ENCODE assay signal across 15 cellular contexts in the genomic region with DNA sequence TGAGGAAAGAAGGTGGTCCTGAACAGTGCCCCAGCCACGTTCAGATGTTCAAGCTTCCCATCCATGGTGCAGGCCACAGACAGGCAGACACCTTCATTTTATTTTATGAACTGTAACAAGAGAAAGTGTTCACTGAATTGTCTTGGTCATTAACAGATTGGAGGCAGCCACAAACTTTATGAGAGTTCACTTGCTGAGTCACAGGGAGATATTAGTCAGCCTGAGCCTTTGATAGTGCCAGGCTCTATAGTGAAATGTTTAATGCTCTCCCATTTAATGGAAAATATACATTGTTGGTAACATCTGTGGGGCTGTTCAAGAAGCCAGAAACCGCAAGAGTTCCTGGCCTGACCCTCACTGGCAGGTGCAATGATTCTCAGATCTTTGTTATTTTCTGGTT.
DNase-seq lines count a peak whose midpoint lies in the region; ATAC-seq, FAIRE-seq and TF ChIP-seq lines count a peak whose summit lies in the region.
"Had no signal": no experiment of that assay in that cellular context is flagged by ENCODE, and none has a peak within 500 bp of the region (broad histone marks: within the 10 kb centered on the region; RNA-seq: fewer than 3 reads in every experiment).

No MANE protein-coding gene starts in this region.

- no peak overlapping the region for H3K4me3 Mint-ChIP-seq in stimulated activated naive CD8-positive, alpha-beta T cell treated with anti-CD3 and anti-CD28 coated beads, Interleukin-15, amount 100 ng/mL, for 72 hours
- H3K4me3 Mint-ChIP-seq: CD4-positive, alpha-beta memory T cell had no signal

- no peak for TF ChIP-seq CTCF in bronchial epithelial cell (IDR thresholded peaks at IDR 0.05; ENCODE audit: insufficient read depth, low read length, severe bottlenecking)

- no peaks in the 10 kb centered on the region for H3K36me3 ChIP-seq in MG63
- no peaks in the 10 kb centered on the region for H3K36me3 ChIP-seq in bronchial epithelial cell (ENCODE audit: control insufficient read depth, insufficient read depth, low read length)
- H3K36me3 ChIP-seq: BE2C, HAP-1 had no signal

- H3K4me3 ChIP-seq in MG63 = no peak overlapping the region
- no peak overlapping the region for H3K4me3 ChIP-seq in bronchial epithelial cell (ENCODE audit: low read depth, low read length)
- H3K4me3 ChIP-seq: HAP-1 had no signal

- H3K9me3 Mint-ChIP-seq in stimulated activated naive CD8-positive, alpha-beta T cell treated with anti-CD3 and anti-CD28 coated beads, Interleukin-15, amount 100 ng/mL, for 72 hours = no peaks in the 10 kb centered on the region

- H3K27ac Mint-ChIP-seq in stimulated activated naive CD8-positive, alpha-beta T cell treated with anti-CD3 and anti-CD28 coated beads, Interleukin-15, amount 100 ng/mL, for 72 hours = peak overlapping the region in 1 of 2 donors; percentile 42
- H3K27ac Mint-ChIP-seq: CD4-positive, alpha-beta memory T cell had no signal

- FAIRE-seq in bronchial epithelial cell (lab: Jason Lieb, UNC) = no peak
- FAIRE-seq: HTR-8/SVneo had no signal

- DNase-seq in stimulated activated naive CD8-positive, alpha-beta T cell treated with anti-CD3 and anti-CD28 coated beads, Interleukin-15, Interleukin-2, amounts not matched to agents 100 U/mL and 50 U/mL, for 24 hours = no peak
- DNase-seq in stimulated activated naive CD8-positive, alpha-beta T cell treated with anti-CD3 and anti-CD28 coated beads, Interleukin-15, amount 100 ng/mL, for 72 hours = no peak
- peak; percentile 17 for DNase-seq in MG63
- peak; percentile 12 for DNase-seq in bronchial epithelial cell (ENCODE audit: low read depth)
- DNase-seq in DMS53 treated with DMSO at 0.1 percent for 48 hours (lab: John Stamatoyannopoulos, UW; ENCODE audit: unreplicated experiment) = no peak
- DNase-seq: BE2C; CD4-positive, alpha-beta memory T cell; NCI-H1092 treated with DMSO at 0.1 percent for 48 hours; NCI-H1694 treated with DMSO at 0.1 percent for 48 hours; SK-N-SH had no signal

- no peaks in the 10 kb centered on the region for H3K9me3 ChIP-seq in MG63
- H3K9me3 ChIP-seq: BE2C, HAP-1, SK-N-SH had no signal

- peak; percentile 36 for ATAC-seq in stimulated activated naive CD8-positive, alpha-beta T cell treated with anti-CD3 and anti-CD28 coated beads, Interleukin-15, Interleukin-2, amounts not matched to agents 100 U/mL and 50 U/mL, for 24 hours
- ATAC-seq in stimulated activated naive CD8-positive, alpha-beta T cell treated with anti-CD3 and anti-CD28 coated beads, Interleukin-15, amount 100 ng/mL, for 72 hours = no peak
- no peak for ATAC-seq in GM21737 (IDR thresholded peaks at IDR 0.05; ENCODE audit: unreplicated experiment)
- no peak for ATAC-seq in HG03571 (IDR thresholded peaks at IDR 0.05; ENCODE audit: unreplicated experiment)
- ATAC-seq: Right ventricle myocardium inferior had no signal

- no peaks in the 10 kb centered on the region for H3K4me1 Mint-ChIP-seq in stimulated activated naive CD8-positive, alpha-beta T cell treated with anti-CD3 and anti-CD28 coated beads, Interleukin-15, amount 100 ng/mL, for 72 hours
- H3K4me1 Mint-ChIP-seq: CD4-positive, alpha-beta memory T cell had no signal

- H3K27me3 ChIP-seq in MG63 = peaks cover 2% of the 10 kb centered on the region; the same call in 1 of the 2 replicates
- H3K27me3 ChIP-seq in bronchial epithelial cell (ENCODE audit: control insufficient read depth, insufficient read depth, low read length) = no peaks in the 10 kb centered on the region
- H3K27me3 ChIP-seq: BE2C had no signal

- peaks cover 18% of the 10 kb centered on the region for H3K27me3 Mint-ChIP-seq in stimulated activated naive CD8-positive, alpha-beta T cell treated with anti-CD3 and anti-CD28 coated beads, Interleukin-15, amount 100 ng/mL, for 72 hours

Comparison
In these comparisons a context has a peak if more than half of its experiments do, and no peak if none do; other contexts are left out.
1. DNase-seq: peak in MG63 (single experiment) and bronchial epithelial cell (single experiment); none in stimulated activated naive CD8-positive, alpha-beta T cell treated with anti-CD3 and anti-CD28 coated beads, Interleukin-15, Interleukin-2, amounts not matched to agents 100 U/mL and 50 U/mL, for 24 hours (single experiment), stimulated activated naive CD8-positive, alpha-beta T cell treated with anti-CD3 and anti-CD28 coated beads, Interleukin-15, amount 100 ng/mL, for 72 hours (0 of 2) and DMS53 treated with DMSO at 0.1 percent for 48 hours (single experiment).